In the genomic region with DNA sequence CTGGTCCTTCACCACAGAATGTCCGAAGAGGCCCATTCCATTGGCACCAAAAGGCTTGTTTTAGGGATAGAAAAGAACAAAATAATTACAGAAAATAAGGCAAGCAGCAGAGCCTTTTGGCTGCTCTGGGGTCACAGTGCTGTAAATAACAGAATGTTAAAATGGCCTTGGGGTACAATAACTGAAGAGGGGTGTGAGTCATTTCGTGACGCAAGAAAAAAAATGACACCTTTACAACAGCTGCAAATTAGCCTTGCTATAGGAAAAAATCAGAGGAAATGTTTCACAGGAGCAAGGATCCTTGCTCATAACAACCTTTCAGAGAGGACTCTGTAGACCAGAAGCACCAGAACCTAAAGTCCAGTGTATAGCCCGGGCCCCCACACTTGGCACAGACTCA, we compare ENCODE assay signal across 27 cellular contexts.
DNase-seq lines count a peak whose midpoint lies in the region; ATAC-seq, FAIRE-seq and TF ChIP-seq lines count a peak whose summit lies in the region.
"Had no signal": no experiment of that assay in that cellular context is flagged by ENCODE, and none has a peak within 500 bp of the region (broad histone marks: within the 10 kb centered on the region; RNA-seq: fewer than 3 reads in every experiment).

No MANE protein-coding gene starts in this region.

- FAIRE-seq in keratinocyte (lab: Jason Lieb, UNC) = peak; percentile 67
- no peak for FAIRE-seq in kidney (lab: Jason Lieb, UNC)
- FAIRE-seq: A204.1, GM12892, GM18507, HTR-8/SVneo had no signal

- dilution Hi-C loops in mammary epithelial cell (cut with HindIII; ENCODE audit: low sequenced_read_pairs) = no loop called here
- dilution Hi-C loops in keratinocyte (cut with MboI; ENCODE audit: extremely low pct_ligation_motif_present, low sequenced_read_pairs) = no loop called here

- H3K36me3 ChIP-seq in mammary epithelial cell (ENCODE audit: insufficient read depth, low read length) (no peaks in the 10 kb centered on the region), keratinocyte (ENCODE audit: control insufficient read depth in 2 of 2, extremely low read depth in 1 of 2, insufficient read depth in 2 of 2, low read length in 2 of 2) (no peaks in the 10 kb centered on the region), kidney (ENCODE audit: control insufficient read depth in 1 of 2, insufficient read depth in 2 of 2, low read length in 2 of 2) (no peaks in the 10 kb centered on the region)
- H3K36me3 ChIP-seq: BE2C had no signal

- TF ChIP-seq CTCF in mammary epithelial cell (conservative IDR thresholded peaks at IDR 0.05 in 1 of 2, IDR thresholded peaks at IDR 0.05 in 1 of 2; ENCODE audit: extremely low read depth in 1 of 2, insufficient read depth in 1 of 2, low read depth in 1 of 2, low read length in 2 of 2) = no peak
- no peak for TF ChIP-seq CTCF in keratinocyte (optimal IDR thresholded peaks at IDR 0.05 in 1 of 3, IDR thresholded peaks at IDR 0.05 in 1 of 3, conservative IDR thresholded peaks at IDR 0.05 in 1 of 3; ENCODE audit: extremely low read depth in 1 of 3, insufficient read depth in 2 of 3, low read length in 3 of 3)
- TF ChIP-seq CTCF in kidney (IDR thresholded peaks at IDR 0.05; ENCODE audit: borderline replicate concordance, extremely low read depth, insufficient read depth) = no peak
- TF ChIP-seq CTCF in dorsolateral prefrontal cortex (IDR thresholded peaks at IDR 0.05 in 54 of 56, conservative IDR thresholded peaks at IDR 0.05 in 2 of 56; ENCODE audit: low read depth in 1 of 56, partially characterized antibody in 56 of 56) = no peak

- DNase-seq in EL = peak; percentile 2
- peak; percentile 33 for DNase-seq in RPMI7951 (ENCODE audit: low read depth)
- no peak for DNase-seq in mammary epithelial cell
- DNase-seq in keratinocyte (ENCODE audit: low read depth, low spot score) = no peak
- DNase-seq in kidney = no peak
- no peak for DNase-seq in dorsolateral prefrontal cortex
- no peak for DNase-seq in stimulated activated CD4-positive, alpha-beta T cell treated with anti-CD3 and anti-CD28 coated beads, Interleukin-1b, Interleukin-23, amount 100 ng/mL, for 48 hours
- DNase-seq: ACHN; BE2C; C1 segment of cervical spinal cord; CD4-positive, CD25-positive, alpha-beta regulatory T cell; CD8-positive, alpha-beta memory T cell; COR-L47; DMS 273 treated with DMSO at 0.1 percent for 48 hours; DMS53; DND-41; GDM1; GOT3; H7; HFFc6; IMR-90 had no signal

- CTCF ChIA-PET in mammary epithelial cell (lab: Charles Lee; ENCODE audit: low non-redundant PET) = no interaction called here

- no peak for ATAC-seq in HG03280 (IDR thresholded peaks at IDR 0.05; ENCODE audit: unreplicated experiment)
- ATAC-seq: HCT116 had no signal

- in situ Hi-C loops in mammary epithelial cell (cut with MboI; ENCODE audit: low sequenced_read_pairs in 2 of 2) = no loop called here

- H3K27ac ChIP-seq in mammary epithelial cell (ENCODE audit: insufficient read depth, low read depth, low read length) (no peak overlapping the region), keratinocyte (ENCODE audit: control insufficient read depth, insufficient read depth, low read length) (peak overlapping the region; percentile 41), kidney (ENCODE audit: low read depth in 2 of 2, low read length in 2 of 2) (no peak overlapping the region), dorsolateral prefrontal cortex (no peak overlapping the region)

- no peaks in the 10 kb centered on the region for H3K27me3 ChIP-seq in mammary epithelial cell (ENCODE audit: insufficient read depth, low read length)
- no peaks in the 10 kb centered on the region for H3K27me3 ChIP-seq in keratinocyte (ENCODE audit: control insufficient read depth, extremely low read depth, insufficient read depth, low read length)
- peaks cover 0 to 5% (median 0%) of the 10 kb centered on the region in 45 donors for H3K27me3 ChIP-seq in dorsolateral prefrontal cortex
- H3K27me3 ChIP-seq: BE2C had no signal

- H2AFZ ChIP-seq in mammary epithelial cell (ENCODE audit: low read depth, low read length) (no peak overlapping the region), keratinocyte (ENCODE audit: control insufficient read depth, low read length) (no peak overlapping the region)

- H3K79me2 ChIP-seq in mammary epithelial cell (ENCODE audit: insufficient read depth, low read length) (no peaks in the 10 kb centered on the region), keratinocyte (ENCODE audit: control insufficient read depth, insufficient read depth, low read length) (no peaks in the 10 kb centered on the region)

- no peaks in the 10 kb centered on the region for H3K9me1 ChIP-seq in keratinocyte (ENCODE audit: control insufficient read depth, extremely low read depth, insufficient read depth, low read length)

- H3K4me2 ChIP-seq in mammary epithelial cell (ENCODE audit: insufficient read depth, low read depth, low read length) (peak overlapping the region; percentile 48), keratinocyte (ENCODE audit: control insufficient read depth, extremely low read depth, insufficient read depth, low read depth, low read length) (peak overlapping the region; percentile 35)

- H3K4me1 ChIP-seq in mammary epithelial cell (ENCODE audit: insufficient read depth, low read length) = peaks cover 15% of the 10 kb centered on the region
- peaks cover 14% of the 10 kb centered on the region for H3K4me1 ChIP-seq in keratinocyte (ENCODE audit: control insufficient read depth, extremely low read depth, insufficient read depth, low read length)
- no peaks in the 10 kb centered on the region for H3K4me1 ChIP-seq in kidney (ENCODE audit: control insufficient read depth in 1 of 2, insufficient read depth in 1 of 2, low read depth in 1 of 2, low read length in 2 of 2)
- H3K4me1 ChIP-seq: BE2C had no signal

- H4K20me1 ChIP-seq in mammary epithelial cell (ENCODE audit: insufficient read depth, low read length) (no peaks in the 10 kb centered on the region), keratinocyte (ENCODE audit: control insufficient read depth, extremely low read depth, insufficient read depth, low read length) (no peaks in the 10 kb centered on the region)

- H3K4me3 ChIP-seq in mammary epithelial cell (replicated peaks in 1 of 3; ENCODE audit: insufficient read depth in 1 of 3, low read depth in 2 of 3, low read length in 3 of 3) = no peak overlapping the region
- no peak overlapping the region for H3K4me3 ChIP-seq in keratinocyte (ENCODE audit: control insufficient read depth in 2 of 3, extremely low read depth in 1 of 3, insufficient read depth in 2 of 3, low read depth in 1 of 3, low read length in 3 of 3)
- no peak overlapping the region for H3K4me3 ChIP-seq in kidney (ENCODE audit: low read length in 2 of 2)
- H3K4me3 ChIP-seq in dorsolateral prefrontal cortex = no peak overlapping the region

- no peaks in the 10 kb centered on the region for H3K9me3 ChIP-seq in mammary epithelial cell (replicated peaks; ENCODE audit: insufficient read depth, low read length)
- H3K9me3 ChIP-seq in keratinocyte (ENCODE audit: control insufficient read depth, low read depth, low read length) = no peaks in the 10 kb centered on the region
- no peaks in the 10 kb centered on the region for H3K9me3 ChIP-seq in kidney (ENCODE audit: control insufficient read depth in 1 of 2, low read length in 2 of 2)
- H3K9me3 ChIP-seq: BE2C had no signal

- WGBS in mammary epithelial cell (ENCODE audit: low coverage, missing lambda C conversion rate) = 40% methylated on average over 3 of the region's 4 CpGs

- BruUV-seq in mammary epithelial cell (replicated peaks; lab: Mats Ljungman, UMichigan) = no TSS peak

- H3K9ac ChIP-seq in mammary epithelial cell (ENCODE audit: insufficient read depth, low read length) (no peak overlapping the region), keratinocyte (ENCODE audit: control insufficient read depth, extremely low read depth, insufficient read depth, low read length) (no peak overlapping the region), kidney (ENCODE audit: low read length in 2 of 2) (no peak overlapping the region)

- intact Hi-C loops in mammary epithelial cell (cut with micrococcal nuclease) = no loop called here
- intact Hi-C loops in kidney (cut with DNase I) = no loop called here
- intact Hi-C loops in dorsolateral prefrontal cortex (cut with DNase I) = no loop called here

Comparison
In these comparisons a context has a peak if more than half of its experiments do, and no peak if none do; other contexts are left out.
1. DNase-seq: peak in EL (single experiment) and RPMI7951 (single experiment); none in mammary epithelial cell (single experiment), keratinocyte (single experiment), kidney (single experiment), dorsolateral prefrontal cortex (0 of 10) and stimulated activated CD4-positive, alpha-beta T cell treated with anti-CD3 and anti-CD28 coated beads, Interleukin-1b, Interleukin-23, amount 100 ng/mL, for 48 hours (single experiment).